22 cellular contexts compared by ENCODE assay signal in the genomic region with DNA sequence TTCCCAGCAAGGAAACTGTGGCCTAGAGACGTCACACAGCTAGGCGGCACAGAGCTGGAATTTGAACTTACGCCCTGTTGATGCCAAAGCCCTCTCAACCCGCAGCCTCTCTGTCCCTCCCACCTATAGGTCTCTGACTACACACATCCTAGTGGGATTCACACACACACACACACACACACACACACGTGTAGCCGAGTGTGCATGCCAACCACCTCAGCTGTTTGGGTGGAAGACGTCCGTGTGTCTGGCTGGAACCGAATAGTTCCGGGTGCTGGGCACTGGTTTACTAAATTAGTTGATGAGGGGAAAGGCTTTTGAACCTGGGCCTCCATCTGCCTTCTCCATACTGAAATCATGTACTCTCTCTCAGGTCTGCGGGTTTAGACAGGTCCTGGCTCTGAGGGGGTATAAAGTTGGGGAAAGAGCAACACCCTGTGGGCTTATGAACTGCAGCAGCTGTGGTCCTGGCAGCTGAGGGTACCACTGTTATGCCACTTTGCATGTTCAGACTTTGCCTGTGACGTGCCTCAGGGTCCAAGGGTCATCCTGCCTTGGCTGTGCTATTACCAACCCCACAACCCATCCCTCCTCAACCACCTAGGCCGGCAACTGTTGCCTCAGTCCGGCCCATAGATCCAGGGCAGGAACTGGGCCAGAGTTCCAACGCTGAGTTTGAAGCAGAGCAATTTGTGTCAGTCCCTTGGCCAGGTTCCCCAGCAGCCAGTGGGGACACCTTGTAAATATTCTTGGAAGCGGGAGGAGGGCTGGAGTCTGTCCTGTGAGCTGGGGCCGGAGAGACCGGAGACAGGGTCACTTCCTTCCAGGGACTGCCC. TPM values are rescaled to one million over a fixed set of nuclear protein-coding genes. Genes with fewer than 3 reads are reported as not detected.
DNase-seq lines count a peak whose midpoint lies in the region; ATAC-seq and TF ChIP-seq lines count a peak whose summit lies in the region.
"Had no signal": no experiment of that assay in that cellular context is flagged by ENCODE, and none has a peak within 500 bp of the region (broad histone marks: within the 10 kb centered on the region; RNA-seq: fewer than 3 reads in every experiment).

No MANE protein-coding gene starts in this region.

- H3K4me1 ChIP-seq in right lobe of liver (peaks cover 0 to 5% (median 0%) of the 10 kb centered on the region in 4 donors), psoas muscle (peaks cover 4% of the 10 kb centered on the region), foreskin keratinocyte (no peaks in the 10 kb centered on the region)

- H3K27me3 ChIP-seq in right lobe of liver (no peaks in the 10 kb centered on the region), psoas muscle (ENCODE audit: insufficient read depth in 3 of 3, low read length in 2 of 3) (no peaks in the 10 kb centered on the region), foreskin keratinocyte (peaks cover 55% of the 10 kb centered on the region)

- in situ Hi-C loops in G401 (cut with HindIII; ENCODE audit: low sequenced_read_pairs): no loop called here

- H3K36me3 ChIP-seq in right lobe of liver (no peaks in the 10 kb centered on the region), psoas muscle (ENCODE audit: insufficient read depth in 1 of 2, low read depth in 1 of 2) (peaks cover 0 to 7% of the 10 kb centered on the region in 2 donors)
- H3K36me3 ChIP-seq: BLaER1, Peyer's patch had no signal

- DNase-seq in G401 (ENCODE audit: low spot score) (peak; percentile 68), amygdala (lab: John Stamatoyannopoulos, UW) (peak in 33 of 56 donors; percentile 11 to 64 (median 35)), right lobe of liver (peak; percentile 56 to 77 (median 73)), psoas muscle (no peak), foreskin keratinocyte (no peak), islet precursor cell (no peak), HK-2 (ENCODE audit: unreplicated experiment) (no peak)
- DNase-seq: activated CD8-positive, alpha-beta T cell treated with anti-CD3 and anti-CD28 coated beads, Interleukin-2, amount 10 ng/mL, durations not matched to agents 7 days and 5 days; cortex of kidney; DMS79; NCI-H2107; NCI-H82; SW 1271 had no signal

- TF ChIP-seq POLR2A in right lobe of liver (IDR thresholded peaks at IDR 0.05): no peak

- WGBS in right lobe of liver (ENCODE audit: insufficient coverage, low coverage, low lambda C conversion rate, missing lambda C conversion rate): 26% methylated on average over 6 of the region's 18 CpGs
- 35 to 52% (median 38%) methylated on average over 18 of the region's 18 CpGs for WGBS in psoas muscle, 3 donors

- H3K4me3 ChIP-seq in right lobe of liver (no peak overlapping the region), psoas muscle (no peak overlapping the region)
- H3K4me3 ChIP-seq: BLaER1, K562, Peyer's patch had no signal

- no peak overlapping the region for H3K27ac ChIP-seq in right lobe of liver
- H3K27ac ChIP-seq in psoas muscle: no peak overlapping the region
- H3K27ac ChIP-seq in foreskin keratinocyte: no peak overlapping the region
- H3K27ac ChIP-seq: BLaER1, HL-60, Peyer's patch, VCaP had no signal

- ATAC-seq in right lobe of liver (peak; percentile 52 to 67 (median 62)), psoas muscle (peak; percentile 10 to 74 (median 37)), foreskin keratinocyte (no peak), GM21360 (IDR thresholded peaks at IDR 0.05; ENCODE audit: unreplicated experiment) (no peak)
- ATAC-seq: activated CD8-positive, alpha-beta T cell treated with anti-CD3 and anti-CD28 coated beads, Interleukin-2, amount 10 ng/mL, durations not matched to agents 7 days and 5 days; activated T-helper 17 cell treated with anti-CD3 and anti-CD28 coated beads, Interleukin-2, amount 50 U/mL, for 72 hours; K562; stimulated activated memory B cell treated with anti-CD40 and anti-IgM and Interleukin-4, amounts not matched to agents 10 μg/mL and 1 μg/mL and 100 μg/mL, for 72 hours had no signal

- no peak for TF ChIP-seq CTCF in right lobe of liver (IDR thresholded peaks at IDR 0.05)
- no peak for TF ChIP-seq CTCF in psoas muscle (IDR thresholded peaks at IDR 0.05)
- TF ChIP-seq CTCF in foreskin keratinocyte (conservative IDR thresholded peaks at IDR 0.05): no peak

- H3K9me3 ChIP-seq in right lobe of liver (no peaks in the 10 kb centered on the region), psoas muscle (no peaks in the 10 kb centered on the region)
- H3K9me3 ChIP-seq: BLaER1, Peyer's patch had no signal

- intact Hi-C loops in right lobe of liver (cut with DNase I): no loop called here
- intact Hi-C loops in psoas muscle (cut with DNase I): loop anchor here in 1 of 2 donors (10.0 kb wide), 1 partner anchor 211 kb away; no protein-coding TSS in a partner anchor

RNA-seq across cellular contexts. Expression of gene PSD2, which starts 50.5 kb away (rescaled TPM):
- total RNA-seq in G401 (2014; rRNA removed; shearing (Covaris generic)): 0.31 and 2.0 TPM in 2 replicates
- under 1 TPM in 3 of 6 experiments, not detected in 3; 0.04 to 0.07 (median 0.07) TPM for total RNA-seq in right lobe of liver
- under 1 TPM in 2 of 4 donors, not detected in 2; 0.04 to 0.37 TPM for total RNA-seq in psoas muscle
- under 1 TPM; 0.01 to 0.04 (median 0.03) TPM for polyA plus RNA-seq in psoas muscle
- not detected in 2 replicates for total RNA-seq in foreskin keratinocyte
- polyA plus RNA-seq in foreskin keratinocyte: not detected in 2 replicates
- total RNA-seq: activated CD8-positive, alpha-beta T cell treated with anti-CD3 and anti-CD28 coated beads, Interleukin-2, amount 10 ng/mL, durations not matched to agents 7 days and 5 days; activated T-helper 17 cell treated with anti-CD3 and anti-CD28 coated beads, Interleukin-2, amount 50 U/mL, for 72 hours; mesenteric fat pad; Peyer's patch had no signal

Comparison
In these comparisons a context has a peak if more than half of its experiments do, and no peak if none do; other contexts are left out.
1. DNase-seq: peak in G401 (single experiment), amygdala (33 of 56) and right lobe of liver (3 of 3); none in psoas muscle (0 of 2), foreskin keratinocyte (0 of 2), islet precursor cell (single experiment) and HK-2 (single experiment).
2. ATAC-seq: peak in right lobe of liver (4 of 4) and psoas muscle (4 of 4); none in foreskin keratinocyte (single experiment) and GM21360 (single experiment).